ENCODE assay signal across 8 cellular contexts in genomic region chr1:156727914-156728598, GRCh38. TPM values are rescaled to one million over a fixed set of nuclear protein-coding genes. Genes with fewer than 3 reads are reported as not detected.
DNase-seq lines count a peak whose midpoint lies in the region; ATAC-seq and TF ChIP-seq lines count a peak whose summit lies in the region.

TSS of gene METTL25B (plus strand) at chr1:156728469. CDS start at chr1:156729105, 636 bp downstream.

- WGBS in SK-N-SH (ENCODE audit: low lambda C conversion rate): under 1% methylated on average over 29 of the region's 46 CpGs
- WGBS in adipose tissue, 3 donors: 0 to 1% (median 1%) methylated on average over 46 of the region's 46 CpGs
- WGBS in prostate gland: under 1% methylated on average over 34 of the region's 46 CpGs

- POLR2A ChIA-PET in SK-N-SH (lab: Yijun Ruan, JAX): interaction anchor here (0.6 to 3.6 kb wide), 17 partner anchors 13 to 133 kb away, joined by 3 to 25 read pairs (median 5); partner anchors contain the start of genes CRABP2, HDGF, MRPL24 and NES

- H3K4me1 ChIP-seq in Loucy (ENCODE audit: insufficient read depth, low read length, poor library complexity, severe bottlenecking) (peaks cover 47% of the 10 kb centered on the region), SK-N-SH (ENCODE audit: control insufficient read depth in 1 of 2, insufficient read depth in 2 of 2, low read depth in 1 of 2, low read length in 1 of 2) (peaks cover 28 to 57% of the 10 kb centered on the region in 2 experiments), prostate gland (replicated peaks) (peaks cover 29% of the 10 kb centered on the region)

- CTCF ChIA-PET in SK-N-SH (lab: Yijun Ruan, JAX): interaction anchor here (1.4 to 38.0 kb wide), 17 partner anchors 13 to 200 kb away, joined by 4 to 2702 read pairs (median 30); partner anchors contain the start of genes CRABP2, HDGF, INSRR and MRPL24

- peak within 1 kb of the TSS; percentile 66 for H3K4me3 ChIP-seq in GM12865 (ENCODE audit: low read depth, low read length)
- peak within 1 kb of the TSS; percentile 98 for H3K4me3 ChIP-seq in H7 (ENCODE audit: insufficient read depth, low read depth, low read length)
- H3K4me3 ChIP-seq in Loucy (ENCODE audit: low read length, poor library complexity, severe bottlenecking): peak within 1 kb of the TSS; percentile 95
- peak within 1 kb of the TSS; percentile 76 to 87 for H3K4me3 ChIP-seq in SK-N-SH (ENCODE audit: low read depth in 2 of 2, low read length in 1 of 2)
- H3K4me3 ChIP-seq in prostate gland: peak within 1 kb of the TSS; percentile 68

- H3K79me2 ChIP-seq in Loucy (ENCODE audit: insufficient read depth, low read length): peaks cover 62% of the 10 kb centered on the region
- H3K79me2 ChIP-seq in SK-N-SH (ENCODE audit: insufficient read depth): peaks cover 72% of the 10 kb centered on the region

- H3K9ac ChIP-seq in Loucy (ENCODE audit: low read depth, low read length, poor library complexity, severe bottlenecking) (peak within 1 kb of the TSS; percentile 94), SK-N-SH (peak within 1 kb of the TSS; percentile 93)

- H2AFZ ChIP-seq in Loucy (ENCODE audit: low read length) (peak within 1 kb of the TSS; percentile 88), SK-N-SH (ENCODE audit: low read depth) (peak within 1 kb of the TSS; percentile 84)

- peak; percentile 79 for ATAC-seq in left ventricle myocardium superior

- peak within 1 kb of the TSS; percentile 100 for H3K4me2 ChIP-seq in Loucy (ENCODE audit: low read depth, low read length, poor library complexity, severe bottlenecking)
- H3K4me2 ChIP-seq in SK-N-SH: peak within 1 kb of the TSS; percentile 95

- peak; percentile 9; the same call in 1 of the 2 replicates for TF ChIP-seq RAD21 in SK-N-SH (IDR thresholded peaks at IDR 0.05; ENCODE audit: low read length)

- H3K27me3 ChIP-seq in H7 (ENCODE audit: control insufficient read depth, insufficient read depth, low read length): no peaks in the 10 kb centered on the region
- H3K27me3 ChIP-seq in Loucy (ENCODE audit: insufficient read depth, low read length, poor library complexity, severe bottlenecking): no peaks in the 10 kb centered on the region
- H3K27me3 ChIP-seq in SK-N-SH (ENCODE audit: insufficient read depth): no peaks in the 10 kb centered on the region
- H3K27me3 ChIP-seq in prostate gland (replicated peaks; ENCODE audit: insufficient read depth): no peaks in the 10 kb centered on the region

- H3F3A ChIP-seq in Loucy (ENCODE audit: low read depth) (no peaks in the 10 kb centered on the region), SK-N-SH (replicated peaks; ENCODE audit: insufficient read depth) (peaks cover 13% of the 10 kb centered on the region)

- TF ChIP-seq POLR2A in prostate gland (IDR thresholded peaks at IDR 0.05): no peak

- intact Hi-C loops in left ventricle myocardium superior (cut with micrococcal nuclease) (loop anchor here (5.0 kb wide), 1 partner anchor 39 kb away; the partner anchor contains the start of gene PRCC), prostate gland (cut with DNase I) (no loop called here)

- DNase-seq in GM12865 (ENCODE audit: low read depth) (peak; percentile 90), H7 (peak; percentile 95), SK-N-SH (peak; percentile 87), left ventricle myocardium superior (peak; percentile 88), prostate gland (ENCODE audit: low spot score) (peak; percentile 73), NCI-H128 (lab: John Stamatoyannopoulos, UW; ENCODE audit: unreplicated experiment) (no peak)

- H3K9me3 ChIP-seq in Loucy (ENCODE audit: insufficient read depth, low read depth, low read length) (no peaks in the 10 kb centered on the region), SK-N-SH (no peaks in the 10 kb centered on the region), prostate gland (no peaks in the 10 kb centered on the region)

- TF ChIP-seq CTCF in GM12865 (IDR thresholded peaks at IDR 0.05; ENCODE audit: insufficient read depth, low read depth, low read length, missing control alignments) (no peak), Loucy (conservative IDR thresholded peaks at IDR 0.05; ENCODE audit: low read length) (no peak), SK-N-SH (IDR thresholded peaks at IDR 0.05) (no peak), prostate gland (IDR thresholded peaks at IDR 0.05) (peak in 2 of 4 experiments; percentile 3 to 12)

- H4K20me1 ChIP-seq in Loucy (ENCODE audit: insufficient read depth, low read length, poor library complexity, severe bottlenecking): peaks cover 47% of the 10 kb centered on the region
- peaks cover 39% of the 10 kb centered on the region for H4K20me1 ChIP-seq in SK-N-SH (ENCODE audit: insufficient read depth)

- H3K27ac ChIP-seq in SK-N-SH (ENCODE audit: low read depth in 2 of 2, low read length in 1 of 2) (peak within 1 kb of the TSS; percentile 83 to 88), adipose tissue (ENCODE audit: low read depth, low read length) (peak within 1 kb of the TSS; percentile 90), prostate gland (peak within 1 kb of the TSS; percentile 94 to 97)

- H3K9me2 ChIP-seq in Loucy (replicated peaks; ENCODE audit: low read depth, low read length) (no peaks in the 10 kb centered on the region), SK-N-SH (no peaks in the 10 kb centered on the region)

- H3K36me3 ChIP-seq in H7 (replicated peaks; ENCODE audit: control insufficient read depth, insufficient read depth, low read length): peaks cover 15% of the 10 kb centered on the region
- H3K36me3 ChIP-seq in Loucy (ENCODE audit: insufficient read depth, low read length): peaks cover 16% of the 10 kb centered on the region; the same call in 1 of the 2 replicates
- H3K36me3 ChIP-seq in SK-N-SH (replicated peaks in 1 of 2; ENCODE audit: control insufficient read depth in 1 of 2, insufficient read depth in 2 of 2, low read length in 1 of 2): peaks cover 24 to 33% of the 10 kb centered on the region in 2 experiments
- H3K36me3 ChIP-seq in prostate gland: peaks cover 0 to 3% of the 10 kb centered on the region in 2 donors

- no peak for TF ChIP-seq EP300 in SK-N-SH (IDR thresholded peaks at IDR 0.05; ENCODE audit: borderline replicate concordance in 1 of 2, low read depth in 1 of 2, low read length in 1 of 2)

TF ChIP-seq in SK-N-SH, 30 proteins besides CTCF, POLR2A, EP300 and RAD21 (continues in another document):
- TF ChIP-seq GATA2 (CRISPR knock-in tag; IDR thresholded peaks at IDR 0.05) (no peak), ZBTB33 (IDR thresholded peaks at IDR 0.05; ENCODE audit: borderline replicate concordance, low read depth) (no peak), REST (IDR thresholded peaks at IDR 0.05; ENCODE audit: low read depth, low read length) (no peak), IRF3 (IDR thresholded peaks at IDR 0.05; ENCODE audit: low read depth, low read length) (no peak), RFX5 (IDR thresholded peaks at IDR 0.05; ENCODE audit: low read length) (no peak)

RNA-seq across cellular contexts. Expression of gene METTL25B, which starts in this region (rescaled TPM):
- 25.7 and 33.1 TPM in 2 replicates for total RNA-seq in H7 (2014; rRNA removed; shearing (Covaris generic))
- polyA plus RNA-seq in SK-N-SH (2012; rRNA removed): 20.1 and 21.2 TPM in 2 replicates
- polyA plus RNA-seq in SK-N-SH (2012; cell fraction: cytosol; rRNA removed): 10.7 and 14.0 TPM in 2 replicates
- 51.7 and 72.4 TPM in 2 replicates for polyA plus RNA-seq in SK-N-SH (2012; cell fraction: nucleus; rRNA removed)
- polyA plus RNA-seq in adipose tissue: 10 to 100 TPM; 22.7 to 25.4 (median 24.6) TPM
- total RNA-seq in left ventricle myocardium superior: 14.7 TPM
- 10 to 100 TPM; 62.0 to 69.5 TPM for total RNA-seq in prostate gland
